Comparison of ENCODE assay signal across 11 cellular contexts in genomic region chr2:236968101-236968886, GRCh38.
A peak's percentile ranks its signal among the peaks of the same experiment; 100 is the strongest.
DNase-seq lines count a peak whose midpoint lies in the region; ATAC-seq and TF ChIP-seq lines count a peak whose summit lies in the region.
"Had no signal": no experiment of that assay in that cellular context is flagged by ENCODE, and none has a peak within 500 bp of the region (broad histone marks: within the 10 kb centered on the region; RNA-seq: fewer than 3 reads in every experiment).

No MANE protein-coding gene starts in this region.

- H3K27ac ChIP-seq in CD4-positive, alpha-beta T cell (ENCODE audit: low read depth, low read length): peak overlapping the region; percentile 55
- peak overlapping the region; percentile 88 for H3K27ac ChIP-seq in hepatocyte

- intact Hi-C loops in CD4-positive, alpha-beta T cell (cut with DNase I, micrococcal nuclease): no loop called here

- CTCF ChIA-PET in CD4-positive, alpha-beta T cell (lab: Charles Lee): no interaction called here

- H3K4me3 Mint-ChIP-seq in CD4-positive, alpha-beta T cell: peak overlapping the region; percentile 82
- no peak overlapping the region for H3K4me3 Mint-ChIP-seq in stimulated activated naive B cell treated with anti-CD40 and anti-IgM and Interleukin-4, amounts not matched to agents 10 μg/mL and 1 μg/mL and 100 μg/mL, for 72 hours

- H2AFZ ChIP-seq in hepatocyte: no peak overlapping the region

- peaks cover 46% of the 10 kb centered on the region for H3K4me1 ChIP-seq in hepatocyte (ENCODE audit: insufficient read depth)

- peaks cover 64% of the 10 kb centered on the region for H3K4me1 Mint-ChIP-seq in CD4-positive, alpha-beta T cell (ENCODE audit: low read depth)
- H3K4me1 Mint-ChIP-seq in stimulated activated naive B cell treated with anti-CD40 and anti-IgM and Interleukin-4, amounts not matched to agents 10 μg/mL and 1 μg/mL and 100 μg/mL, for 72 hours: peaks cover 6 to 12% of the 10 kb centered on the region in 2 donors

- H3K27me3 ChIP-seq in CD4-positive, alpha-beta T cell (ENCODE audit: control insufficient read depth, insufficient read depth, low read length): no peaks in the 10 kb centered on the region
- no peaks in the 10 kb centered on the region for H3K27me3 ChIP-seq in hepatocyte

- H3K9me3 ChIP-seq in CD4-positive, alpha-beta T cell (ENCODE audit: control insufficient read depth, low read length): no peaks in the 10 kb centered on the region
- no peaks in the 10 kb centered on the region for H3K9me3 ChIP-seq in hepatocyte (ENCODE audit: low read depth)

- no peaks in the 10 kb centered on the region for H3K27me3 Mint-ChIP-seq in CD4-positive, alpha-beta T cell
- H3K27me3 Mint-ChIP-seq in stimulated activated naive B cell treated with anti-CD40 and anti-IgM and Interleukin-4, amounts not matched to agents 10 μg/mL and 1 μg/mL and 100 μg/mL, for 72 hours: peaks cover 0 to 11% of the 10 kb centered on the region in 2 donors

- no peaks in the 10 kb centered on the region for H3K9me3 Mint-ChIP-seq in CD4-positive, alpha-beta T cell
- H3K9me3 Mint-ChIP-seq in stimulated activated naive B cell treated with anti-CD40 and anti-IgM and Interleukin-4, amounts not matched to agents 10 μg/mL and 1 μg/mL and 100 μg/mL, for 72 hours: no peaks in the 10 kb centered on the region

- H3K4me3 ChIP-seq in hepatocyte: no peak overlapping the region

- no peak for TF ChIP-seq CTCF in CD4-positive, alpha-beta T cell (IDR thresholded peaks at IDR 0.05)
- TF ChIP-seq CTCF in hepatocyte (IDR thresholded peaks at IDR 0.05; ENCODE audit: poor library complexity): no peak

- ATAC-seq in CD4-positive, alpha-beta T cell (ENCODE audit: poor library complexity): peak; percentile 89
- ATAC-seq in GM19463 (IDR thresholded peaks at IDR 0.05; ENCODE audit: unreplicated experiment) (peak; percentile 84), HG02852 (IDR thresholded peaks at IDR 0.05; ENCODE audit: unreplicated experiment) (no peak)
- ATAC-seq in stimulated activated naive B cell treated with anti-CD40 and anti-IgM and Interleukin-4, amounts not matched to agents 10 μg/mL and 1 μg/mL and 100 μg/mL, for 72 hours (replicated peaks): no peak

- no peaks in the 10 kb centered on the region for H3K36me3 Mint-ChIP-seq in CD4-positive, alpha-beta T cell (ENCODE audit: low read depth)
- no peaks in the 10 kb centered on the region for H3K36me3 Mint-ChIP-seq in stimulated activated naive B cell treated with anti-CD40 and anti-IgM and Interleukin-4, amounts not matched to agents 10 μg/mL and 1 μg/mL and 100 μg/mL, for 72 hours

- no peaks in the 10 kb centered on the region for H3K36me3 ChIP-seq in hepatocyte (replicated peaks; ENCODE audit: insufficient read depth, low read depth)

- H3K9me2 ChIP-seq in hepatocyte (replicated peaks; ENCODE audit: insufficient read depth): no peaks in the 10 kb centered on the region

- H3K79me2 ChIP-seq in hepatocyte: no peaks in the 10 kb centered on the region

- H3K27ac Mint-ChIP-seq in CD4-positive, alpha-beta T cell: peak overlapping the region; percentile 96
- H3K27ac Mint-ChIP-seq in stimulated activated naive B cell treated with anti-CD40 and anti-IgM and Interleukin-4, amounts not matched to agents 10 μg/mL and 1 μg/mL and 100 μg/mL, for 72 hours: no peak overlapping the region

- 48% methylated on average over 10 of the region's 10 CpGs for WGBS in hepatocyte (ENCODE audit: low lambda C conversion rate, missing lambda C conversion rate)

- POLR2A ChIA-PET in CD4-positive, alpha-beta T cell (lab: Charles Lee): interaction anchor here (1.5 kb wide), 1 partner anchor 11 kb away, joined by 3 read pairs; no protein-coding TSS in a partner anchor

- H4K20me1 ChIP-seq in hepatocyte (ENCODE audit: insufficient read depth, poor library complexity, severe bottlenecking): no peaks in the 10 kb centered on the region

- H3K4me2 ChIP-seq in hepatocyte: peak overlapping the region; percentile 38

- DNase-seq in CD4-positive, alpha-beta T cell: peak in 9 of 10 experiments; percentile 8 to 79 (median 42)
- peak; percentile 31 for DNase-seq in T follicular helper cell (ENCODE audit: low read depth)
- peak; percentile 77 for DNase-seq in hepatocyte (ENCODE audit: low spot score)
- no peak for DNase-seq in NAMALWA (ENCODE audit: low spot score)
- DNase-seq in SK-N-DZ (ENCODE audit: low spot score): no peak
- DNase-seq in stimulated activated naive B cell treated with anti-CD40 and anti-IgM and Interleukin-4, amounts not matched to agents 10 μg/mL and 1 μg/mL and 100 μg/mL, for 72 hours: no peak
- DNase-seq: activated CD4-positive, CD25-positive, alpha-beta regulatory T cell; foreskin melanocyte; mesenchymal stem cell had no signal

Comparison
In these comparisons a context has a peak if more than half of its experiments do, and no peak if none do; other contexts are left out.
1. ATAC-seq: peak in CD4-positive, alpha-beta T cell (single experiment) and GM19463 (single experiment); none in HG02852 (single experiment) and stimulated activated naive B cell treated with anti-CD40 and anti-IgM and Interleukin-4, amounts not matched to agents 10 μg/mL and 1 μg/mL and 100 μg/mL, for 72 hours (0 of 2).
2. DNase-seq: peak in CD4-positive, alpha-beta T cell (9 of 10), T follicular helper cell (single experiment) and hepatocyte (single experiment); none in NAMALWA (single experiment), SK-N-DZ (single experiment) and stimulated activated naive B cell treated with anti-CD40 and anti-IgM and Interleukin-4, amounts not matched to agents 10 μg/mL and 1 μg/mL and 100 μg/mL, for 72 hours (single experiment).